ENCODE assay signal across 1 cellular context in genomic region chr17:35747540-35748017, GRCh38.
TF ChIP-seq lines count a peak whose summit lies in the region.

No MANE protein-coding gene starts in this region.

TF ChIP-seq in HepG2, 621 proteins besides CTCF, POLR2A, EP300 and RAD21:
- TF ChIP-seq ZNF737 (CRISPR knock-in tag; IDR thresholded peaks at IDR 0.05; ENCODE audit: borderline replicate concordance) = no peak
- TF ChIP-seq SUZ12 (IDR thresholded peaks at IDR 0.05; ENCODE audit: low read depth, low read length) = no peak
- TF ChIP-seq ZNF383 (CRISPR knock-in tag; IDR thresholded peaks at IDR 0.05; ENCODE audit: borderline replicate concordance) = no peak
- 0 out of 2 replicates have a peak, but pooled peaks have one; percentile 40 for TF ChIP-seq ZNF230 (CRISPR knock-in tag; IDR thresholded peaks at IDR 0.05)
- no peak for TF ChIP-seq ESRRA (CRISPR knock-in tag; IDR thresholded peaks at IDR 0.05; ENCODE audit: low read depth)
- TF ChIP-seq MAFF (IDR thresholded peaks at IDR 0.05; ENCODE audit: low read depth, low read length) = 0 out of 2 replicates have a peak, but pooled peaks have one; percentile 20
- peak; percentile 86 for TF ChIP-seq SMC3 (IDR thresholded peaks at IDR 0.05; ENCODE audit: low read length)
- TF ChIP-seq CREB1 (IDR thresholded peaks at IDR 0.05) = no peak
- TF ChIP-seq CREB1 (CRISPR knock-in tag; IDR thresholded peaks at IDR 0.05) = no peak
- no peak for TF ChIP-seq ZNF850 (CRISPR knock-in tag; conservative IDR thresholded peaks at IDR 0.05)
- peak; percentile 57; the same call in 1 of the 2 replicates for TF ChIP-seq MIER2 (CRISPR knock-in tag; IDR thresholded peaks at IDR 0.05)
- TF ChIP-seq POLR2AphosphoS5 (IDR thresholded peaks at IDR 0.05; ENCODE audit: low read depth, low read length) = no peak
- TF ChIP-seq ZNF414 (CRISPR knock-in tag; IDR thresholded peaks at IDR 0.05) = no peak
- no peak for TF ChIP-seq YEATS4 (CRISPR knock-in tag; IDR thresholded peaks at IDR 0.05; ENCODE audit: borderline replicate concordance)
- peak; percentile 95 for TF ChIP-seq STAG1 (CRISPR knock-in tag; IDR thresholded peaks at IDR 0.05)
- TF ChIP-seq IRF2 (CRISPR knock-in tag; IDR thresholded peaks at IDR 0.05) = 0 out of 2 replicates have a peak, but pooled peaks have one; percentile 23
- no peak for TF ChIP-seq TP53 (CRISPR knock-in tag; conservative IDR thresholded peaks at IDR 0.05)
- TF ChIP-seq ZNF234 (CRISPR knock-in tag; conservative IDR thresholded peaks at IDR 0.05) = no peak
- TF ChIP-seq KDM2A (CRISPR knock-in tag; IDR thresholded peaks at IDR 0.05; ENCODE audit: borderline replicate concordance, low read depth) = peak; percentile 28; the same call in 1 of the 2 replicates
- TF ChIP-seq KLF6 (CRISPR knock-in tag; IDR thresholded peaks at IDR 0.05) = no peak
- no peak for TF ChIP-seq ARHGAP35 (CRISPR knock-in tag; IDR thresholded peaks at IDR 0.05; ENCODE audit: borderline replicate concordance)
- TF ChIP-seq NR3C1 (CRISPR knock-in tag; IDR thresholded peaks at IDR 0.05) = no peak
- TF ChIP-seq PATZ1 (CRISPR knock-in tag; IDR thresholded peaks at IDR 0.05) = peak; percentile 28; the same call in 1 of the 2 replicates
- no peak for TF ChIP-seq HNF4G (IDR thresholded peaks at IDR 0.05; ENCODE audit: borderline replicate concordance, low read depth, low read length)
- TF ChIP-seq HNF4G (CRISPR knock-in tag; IDR thresholded peaks at IDR 0.05; ENCODE audit: borderline replicate concordance, low read depth) = no peak
- TF ChIP-seq TEAD3 (CRISPR knock-in tag; optimal IDR thresholded peaks at IDR 0.05; ENCODE audit: borderline replicate concordance) = peak; percentile 45
- TF ChIP-seq GTF3A (CRISPR knock-in tag; conservative IDR thresholded peaks at IDR 0.05) = 0 out of 2 replicates have a peak, but pooled peaks have one; percentile 37
- no peak for TF ChIP-seq ZNF225 (CRISPR knock-in tag; IDR thresholded peaks at IDR 0.05)
- TF ChIP-seq ZNF253 (CRISPR knock-in tag; IDR thresholded peaks at IDR 0.05; ENCODE audit: borderline replicate concordance) = no peak
- no peak for TF ChIP-seq BORCS8-MEF2B (CRISPR knock-in tag; IDR thresholded peaks at IDR 0.05)
- no peak for TF ChIP-seq FOXJ3 (CRISPR knock-in tag; IDR thresholded peaks at IDR 0.05; ENCODE audit: borderline replicate concordance)
- no peak for TF ChIP-seq ZNF326 (CRISPR knock-in tag; IDR thresholded peaks at IDR 0.05; ENCODE audit: borderline replicate concordance)
- TF ChIP-seq RBAK (CRISPR knock-in tag; IDR thresholded peaks at IDR 0.05) = no peak
